ENCODE assay signal across 9 cellular contexts in genomic region chr7:73851410-73852338, GRCh38. TPM values are rescaled to one million over a fixed set of nuclear protein-coding genes. Genes with fewer than 3 reads are reported as not detected.
DNase-seq lines count a peak whose midpoint lies in the region; ATAC-seq, FAIRE-seq and TF ChIP-seq lines count a peak whose summit lies in the region.
"Had no signal": no experiment of that assay in that cellular context is flagged by ENCODE, and none has a peak within 500 bp of the region (broad histone marks: within the 10 kb centered on the region; RNA-seq: fewer than 3 reads in every experiment).

No MANE protein-coding gene starts in this region.

- H3K4me3 ChIP-seq in bronchial epithelial cell (ENCODE audit: low read depth, low read length): no peak overlapping the region

- no peak for TF ChIP-seq CTCF in bronchial epithelial cell (IDR thresholded peaks at IDR 0.05; ENCODE audit: insufficient read depth, low read length, severe bottlenecking)

- H3K36me3 ChIP-seq in bronchial epithelial cell (ENCODE audit: control insufficient read depth, insufficient read depth, low read length): no peaks in the 10 kb centered on the region

- peak; percentile 49 for DNase-seq in stimulated activated CD4-positive, alpha-beta T cell treated with anti-CD3 and anti-CD28 coated beads, Interleukin-15, amount 100 ng/mL, for 24 hours
- DNase-seq in stimulated activated CD4-positive, alpha-beta T cell treated with anti-CD3 and anti-CD28 coated beads, Interleukin-12 subunit alpha, Interleukin-12 subunit beta, amount 100 ng/mL, for 4 hours: no peak
- DNase-seq in OCI-M1 (lab: John Stamatoyannopoulos, UW) (peak; percentile 89), bronchial epithelial cell (ENCODE audit: low read depth) (peak; percentile 99), mucosa of gallbladder (ENCODE audit: low spot score) (peak; percentile 48), HuH-7 (ENCODE audit: low spot score) (no peak), SHP77 (lab: John Stamatoyannopoulos, UW) (no peak)
- DNase-seq: naive B cell had no signal

- FAIRE-seq in bronchial epithelial cell (lab: Jason Lieb, UNC): no peak

- peaks cover 1% of the 10 kb centered on the region for H3K27me3 ChIP-seq in bronchial epithelial cell (ENCODE audit: control insufficient read depth, insufficient read depth, low read length)

- ATAC-seq in HG02885 (IDR thresholded peaks at IDR 0.05; ENCODE audit: poor library complexity, unreplicated experiment): peak; percentile 90

RNA-seq across cellular contexts. Expression of gene TMEM270, which starts 9.3 kb away (rescaled TPM):
- total RNA-seq in bronchial epithelial cell: not detected in 2 replicates
- not detected for total RNA-seq in mucosa of gallbladder

RNA-seq across cellular contexts. Expression of gene METTL27, which starts 9.4 kb away (rescaled TPM):
- 0.26 and 3.3 TPM in 2 replicates for total RNA-seq in bronchial epithelial cell
- 3.1 TPM for total RNA-seq in mucosa of gallbladder

RNA-seq across cellular contexts. Expression of gene CLDN4, which starts 20.9 kb away (rescaled TPM):
- total RNA-seq in bronchial epithelial cell: 55.5 and 126 TPM in 2 replicates
- 201 TPM for total RNA-seq in mucosa of gallbladder

Comparison
In these comparisons a context has a peak if more than half of its experiments do, and no peak if none do; other contexts are left out.
1. DNase-seq: peak in stimulated activated CD4-positive, alpha-beta T cell treated with anti-CD3 and anti-CD28 coated beads, Interleukin-15, amount 100 ng/mL, for 24 hours (single experiment), OCI-M1 (single experiment), bronchial epithelial cell (single experiment) and mucosa of gallbladder (single experiment); none in stimulated activated CD4-positive, alpha-beta T cell treated with anti-CD3 and anti-CD28 coated beads, Interleukin-12 subunit alpha, Interleukin-12 subunit beta, amount 100 ng/mL, for 4 hours (single experiment), HuH-7 (single experiment) and SHP77 (0 of 2).